Comparison of ENCODE assay signal across 1 cellular context in the genomic region with DNA sequence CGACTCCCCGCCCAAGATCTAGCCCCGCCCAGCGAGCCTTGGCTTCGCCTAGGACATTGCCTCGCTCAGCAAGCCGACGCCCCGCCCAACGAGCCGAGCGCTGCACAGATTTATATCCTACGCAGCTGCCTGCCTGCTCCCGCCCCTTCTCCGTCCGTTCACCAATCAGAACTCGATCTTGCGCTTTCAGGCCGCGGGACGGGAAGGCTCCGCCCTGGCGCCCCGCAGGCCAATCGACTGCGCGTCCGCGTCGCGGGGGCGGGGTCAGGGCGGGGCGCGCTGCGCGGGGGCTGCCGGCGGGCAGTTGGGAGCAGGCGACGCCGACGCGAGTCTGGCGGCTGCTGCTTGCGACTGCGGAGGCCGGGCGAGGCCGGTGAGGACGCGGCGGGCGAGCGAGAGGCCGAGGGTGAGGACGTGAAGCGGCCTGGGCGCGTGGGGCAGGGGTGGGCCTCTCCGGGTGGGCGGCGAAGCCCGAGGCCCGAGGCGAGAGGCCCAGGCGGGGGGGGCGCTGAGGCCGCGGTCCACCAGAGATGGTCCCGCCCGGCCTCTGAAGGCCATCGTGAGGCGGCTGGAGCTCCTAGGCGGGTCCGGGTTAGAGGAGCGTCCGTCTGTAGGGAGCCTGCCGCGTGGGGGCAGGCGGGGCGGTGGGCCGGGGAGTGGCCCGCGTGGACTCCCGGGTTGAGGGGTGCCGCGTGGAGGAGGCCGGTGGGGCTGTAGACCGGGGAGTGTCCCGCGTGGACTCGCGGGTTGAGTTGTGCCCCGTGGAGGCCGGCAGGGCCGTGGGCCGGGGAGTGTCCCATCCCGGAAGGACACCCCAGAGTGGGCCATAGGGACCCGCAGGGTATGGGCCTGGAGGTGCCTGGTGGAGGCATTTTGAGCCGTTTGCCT.
TF ChIP-seq lines count a peak whose summit lies in the region.

A gene with protein sequence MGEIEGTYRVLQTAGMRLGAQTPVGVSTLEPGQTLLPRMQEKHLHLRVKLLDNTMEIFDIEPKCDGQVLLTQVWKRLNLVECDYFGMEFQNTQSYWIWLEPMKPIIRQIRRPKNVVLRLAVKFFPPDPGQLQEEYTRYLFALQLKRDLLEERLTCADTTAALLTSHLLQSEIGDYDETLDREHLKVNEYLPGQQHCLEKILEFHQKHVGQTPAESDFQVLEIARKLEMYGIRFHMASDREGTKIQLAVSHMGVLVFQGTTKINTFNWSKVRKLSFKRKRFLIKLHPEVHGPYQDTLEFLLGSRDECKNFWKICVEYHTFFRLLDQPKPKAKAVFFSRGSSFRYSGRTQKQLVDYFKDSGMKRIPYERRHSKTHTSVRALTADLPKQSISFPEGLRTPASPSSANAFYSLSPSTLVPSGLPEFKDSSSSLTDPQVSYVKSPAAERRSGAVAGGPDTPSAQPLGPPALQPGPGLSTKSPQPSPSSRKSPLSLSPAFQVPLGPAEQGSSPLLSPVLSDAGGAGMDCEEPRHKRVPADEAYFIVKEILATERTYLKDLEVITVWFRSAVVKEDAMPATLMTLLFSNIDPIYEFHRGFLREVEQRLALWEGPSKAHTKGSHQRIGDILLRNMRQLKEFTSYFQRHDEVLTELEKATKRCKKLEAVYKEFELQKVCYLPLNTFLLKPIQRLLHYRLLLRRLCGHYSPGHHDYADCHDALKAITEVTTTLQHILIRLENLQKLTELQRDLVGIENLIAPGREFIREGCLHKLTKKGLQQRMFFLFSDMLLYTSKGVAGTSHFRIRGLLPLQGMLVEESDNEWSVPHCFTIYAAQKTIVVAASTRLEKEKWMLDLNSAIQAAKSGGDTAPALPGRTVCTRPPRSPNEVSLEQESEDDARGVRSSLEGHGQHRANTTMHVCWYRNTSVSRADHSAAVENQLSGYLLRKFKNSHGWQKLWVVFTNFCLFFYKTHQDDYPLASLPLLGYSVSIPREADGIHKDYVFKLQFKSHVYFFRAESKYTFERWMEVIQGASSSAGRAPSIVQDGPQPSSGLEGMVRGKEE (plus strand): TSS at position 303 of the 888 bp plus-strand sequence. CDS start 16,823 bp downstream, outside the sequence.

TF ChIP-seq in HepG2, 621 proteins besides CTCF, POLR2A, EP300 and RAD21 (continued from another document and continues in another):
- TF ChIP-seq, protein P1, sequence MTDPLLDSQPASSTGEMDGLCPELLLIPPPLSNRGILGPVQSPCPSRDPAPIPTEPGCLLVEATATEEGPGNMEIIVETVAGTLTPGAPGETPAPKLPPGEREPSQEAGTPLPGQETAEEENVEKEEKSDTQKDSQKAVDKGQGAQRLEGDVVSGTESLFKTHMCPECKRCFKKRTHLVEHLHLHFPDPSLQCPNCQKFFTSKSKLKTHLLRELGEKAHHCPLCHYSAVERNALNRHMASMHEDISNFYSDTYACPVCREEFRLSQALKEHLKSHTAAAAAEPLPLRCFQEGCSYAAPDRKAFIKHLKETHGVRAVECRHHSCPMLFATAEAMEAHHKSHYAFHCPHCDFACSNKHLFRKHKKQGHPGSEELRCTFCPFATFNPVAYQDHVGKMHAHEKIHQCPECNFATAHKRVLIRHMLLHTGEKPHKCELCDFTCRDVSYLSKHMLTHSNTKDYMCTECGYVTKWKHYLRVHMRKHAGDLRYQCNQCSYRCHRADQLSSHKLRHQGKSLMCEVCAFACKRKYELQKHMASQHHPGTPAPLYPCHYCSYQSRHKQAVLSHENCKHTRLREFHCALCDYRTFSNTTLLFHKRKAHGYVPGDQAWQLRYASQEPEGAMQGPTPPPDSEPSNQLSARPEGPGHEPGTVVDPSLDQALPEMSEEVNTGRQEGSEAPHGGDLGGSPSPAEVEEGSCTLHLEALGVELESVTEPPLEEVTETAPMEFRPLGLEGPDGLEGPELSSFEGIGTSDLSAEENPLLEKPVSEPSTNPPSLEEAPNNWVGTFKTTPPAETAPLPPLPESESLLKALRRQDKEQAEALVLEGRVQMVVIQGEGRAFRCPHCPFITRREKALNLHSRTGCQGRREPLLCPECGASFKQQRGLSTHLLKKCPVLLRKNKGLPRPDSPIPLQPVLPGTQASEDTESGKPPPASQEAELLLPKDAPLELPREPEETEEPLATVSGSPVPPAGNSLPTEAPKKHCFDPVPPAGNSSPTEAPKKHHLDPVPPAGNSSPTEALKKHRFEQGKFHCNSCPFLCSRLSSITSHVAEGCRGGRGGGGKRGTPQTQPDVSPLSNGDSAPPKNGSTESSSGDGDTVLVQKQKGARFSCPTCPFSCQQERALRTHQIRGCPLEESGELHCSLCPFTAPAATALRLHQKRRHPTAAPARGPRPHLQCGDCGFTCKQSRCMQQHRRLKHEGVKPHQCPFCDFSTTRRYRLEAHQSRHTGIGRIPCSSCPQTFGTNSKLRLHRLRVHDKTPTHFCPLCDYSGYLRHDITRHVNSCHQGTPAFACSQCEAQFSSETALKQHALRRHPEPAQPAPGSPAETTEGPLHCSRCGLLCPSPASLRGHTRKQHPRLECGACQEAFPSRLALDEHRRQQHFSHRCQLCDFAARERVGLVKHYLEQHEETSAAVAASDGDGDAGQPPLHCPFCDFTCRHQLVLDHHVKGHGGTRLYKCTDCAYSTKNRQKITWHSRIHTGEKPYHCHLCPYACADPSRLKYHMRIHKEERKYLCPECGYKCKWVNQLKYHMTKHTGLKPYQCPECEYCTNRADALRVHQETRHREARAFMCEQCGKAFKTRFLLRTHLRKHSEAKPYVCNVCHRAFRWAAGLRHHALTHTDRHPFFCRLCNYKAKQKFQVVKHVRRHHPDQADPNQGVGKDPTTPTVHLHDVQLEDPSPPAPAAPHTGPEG (CRISPR knock-in tag; IDR thresholded peaks at IDR 0.05) = peak; percentile 23; the same call in 1 of the 2 replicates
- TF ChIP-seq, protein P2, sequence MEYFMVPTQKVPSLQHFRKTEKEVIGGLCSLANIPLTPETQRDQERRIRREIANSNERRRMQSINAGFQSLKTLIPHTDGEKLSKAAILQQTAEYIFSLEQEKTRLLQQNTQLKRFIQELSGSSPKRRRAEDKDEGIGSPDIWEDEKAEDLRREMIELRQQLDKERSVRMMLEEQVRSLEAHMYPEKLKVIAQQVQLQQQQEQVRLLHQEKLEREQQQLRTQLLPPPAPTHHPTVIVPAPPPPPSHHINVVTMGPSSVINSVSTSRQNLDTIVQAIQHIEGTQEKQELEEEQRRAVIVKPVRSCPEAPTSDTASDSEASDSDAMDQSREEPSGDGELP (IDR thresholded peaks at IDR 0.05; ENCODE audit: borderline replicate concordance, low read depth) = no peak
- TF ChIP-seq ARHGAP35 (CRISPR knock-in tag; IDR thresholded peaks at IDR 0.05; ENCODE audit: borderline replicate concordance) (no peak), MIER2 (CRISPR knock-in tag; IDR thresholded peaks at IDR 0.05) (no peak), CCDC6 (CRISPR knock-in tag; IDR thresholded peaks at IDR 0.05) (peak; percentile 83; the same call in 1 of the 2 replicates), ZNF18 (CRISPR knock-in tag; IDR thresholded peaks at IDR 0.05; ENCODE audit: insufficient replicate concordance) (no peak), YEATS4 (CRISPR knock-in tag; IDR thresholded peaks at IDR 0.05; ENCODE audit: borderline replicate concordance) (peak; percentile 59), ZNF841 (CRISPR knock-in tag; IDR thresholded peaks at IDR 0.05; ENCODE audit: borderline replicate concordance) (no peak), ZNF800 (CRISPR knock-in tag; IDR thresholded peaks at IDR 0.05) (no peak), NCOA2 (CRISPR knock-in tag; IDR thresholded peaks at IDR 0.05) (no peak), ELK4 (CRISPR knock-in tag; IDR thresholded peaks at IDR 0.05; ENCODE audit: borderline replicate concordance) (no peak), CREB1 (IDR thresholded peaks at IDR 0.05) (peak; percentile 49; the same call in 1 of the 2 replicates), CREB1 (CRISPR knock-in tag; IDR thresholded peaks at IDR 0.05) (no peak), ATRX (CRISPR knock-in tag; IDR thresholded peaks at IDR 0.05; ENCODE audit: borderline replicate concordance) (no peak), RFX5 (IDR thresholded peaks at IDR 0.05; ENCODE audit: low read depth, low read length) (peak; percentile 38; the same call in 1 of the 2 replicates), DNMT1 (CRISPR knock-in tag; IDR thresholded peaks at IDR 0.05) (peak; percentile 77; the same call in 1 of the 2 replicates), SP1 (IDR thresholded peaks at IDR 0.05) (no peak), SP1 (CRISPR knock-in tag; IDR thresholded peaks at IDR 0.05) (peak; percentile 85), ETV5 (CRISPR knock-in tag; IDR thresholded peaks at IDR 0.05; ENCODE audit: borderline replicate concordance) (0 out of 2 replicates have a peak, but pooled peaks have one; percentile 22), ZSCAN9 (CRISPR knock-in tag; IDR thresholded peaks at IDR 0.05; ENCODE audit: borderline replicate concordance) (no peak), ZNF790 (CRISPR knock-in tag; IDR thresholded peaks at IDR 0.05; ENCODE audit: borderline replicate concordance) (peak; percentile 66; the same call in 1 of the 2 replicates), ZNF296 (CRISPR knock-in tag; conservative IDR thresholded peaks at IDR 0.05) (0 out of 2 replicates have a peak, but pooled peaks have one; percentile 43), AGO2 (optimal IDR thresholded peaks at IDR 0.05; ENCODE audit: low read depth, low read length) (peak; percentile 74), ZNF577 (CRISPR knock-in tag; IDR thresholded peaks at IDR 0.05; ENCODE audit: borderline replicate concordance, low read depth) (no peak), ADNP (CRISPR knock-in tag; IDR thresholded peaks at IDR 0.05) (no peak), SUZ12 (IDR thresholded peaks at IDR 0.05; ENCODE audit: low read depth, low read length) (no peak), STAT5B (CRISPR knock-in tag; IDR thresholded peaks at IDR 0.05) (no peak; the same call in none of the 2 replicates), BRD4 (CRISPR knock-in tag; IDR thresholded peaks at IDR 0.05) (no peak; the same call in 1 of the 2 replicates), FIP1L1 (IDR thresholded peaks at IDR 0.05; ENCODE audit: borderline replicate concordance, insufficient read depth, low read depth, low read length) (no peak), GATAD2A (CRISPR knock-in tag; IDR thresholded peaks at IDR 0.05) (no peak)
- TF ChIP-seq, protein P3, sequence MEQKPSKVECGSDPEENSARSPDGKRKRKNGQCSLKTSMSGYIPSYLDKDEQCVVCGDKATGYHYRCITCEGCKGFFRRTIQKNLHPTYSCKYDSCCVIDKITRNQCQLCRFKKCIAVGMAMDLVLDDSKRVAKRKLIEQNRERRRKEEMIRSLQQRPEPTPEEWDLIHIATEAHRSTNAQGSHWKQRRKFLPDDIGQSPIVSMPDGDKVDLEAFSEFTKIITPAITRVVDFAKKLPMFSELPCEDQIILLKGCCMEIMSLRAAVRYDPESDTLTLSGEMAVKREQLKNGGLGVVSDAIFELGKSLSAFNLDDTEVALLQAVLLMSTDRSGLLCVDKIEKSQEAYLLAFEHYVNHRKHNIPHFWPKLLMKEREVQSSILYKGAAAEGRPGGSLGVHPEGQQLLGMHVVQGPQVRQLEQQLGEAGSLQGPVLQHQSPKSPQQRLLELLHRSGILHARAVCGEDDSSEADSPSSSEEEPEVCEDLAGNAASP (CRISPR knock-in tag; IDR thresholded peaks at IDR 0.05; ENCODE audit: borderline replicate concordance) = 0 out of 2 replicates have a peak, but pooled peaks have one; percentile 7
- TF ChIP-seq, protein P4, sequence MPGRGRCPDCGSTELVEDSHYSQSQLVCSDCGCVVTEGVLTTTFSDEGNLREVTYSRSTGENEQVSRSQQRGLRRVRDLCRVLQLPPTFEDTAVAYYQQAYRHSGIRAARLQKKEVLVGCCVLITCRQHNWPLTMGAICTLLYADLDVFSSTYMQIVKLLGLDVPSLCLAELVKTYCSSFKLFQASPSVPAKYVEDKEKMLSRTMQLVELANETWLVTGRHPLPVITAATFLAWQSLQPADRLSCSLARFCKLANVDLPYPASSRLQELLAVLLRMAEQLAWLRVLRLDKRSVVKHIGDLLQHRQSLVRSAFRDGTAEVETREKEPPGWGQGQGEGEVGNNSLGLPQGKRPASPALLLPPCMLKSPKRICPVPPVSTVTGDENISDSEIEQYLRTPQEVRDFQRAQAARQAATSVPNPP (CRISPR knock-in tag; IDR thresholded peaks at IDR 0.05) = no peak
